21 cellular contexts compared by ENCODE assay signal in the genomic region with DNA sequence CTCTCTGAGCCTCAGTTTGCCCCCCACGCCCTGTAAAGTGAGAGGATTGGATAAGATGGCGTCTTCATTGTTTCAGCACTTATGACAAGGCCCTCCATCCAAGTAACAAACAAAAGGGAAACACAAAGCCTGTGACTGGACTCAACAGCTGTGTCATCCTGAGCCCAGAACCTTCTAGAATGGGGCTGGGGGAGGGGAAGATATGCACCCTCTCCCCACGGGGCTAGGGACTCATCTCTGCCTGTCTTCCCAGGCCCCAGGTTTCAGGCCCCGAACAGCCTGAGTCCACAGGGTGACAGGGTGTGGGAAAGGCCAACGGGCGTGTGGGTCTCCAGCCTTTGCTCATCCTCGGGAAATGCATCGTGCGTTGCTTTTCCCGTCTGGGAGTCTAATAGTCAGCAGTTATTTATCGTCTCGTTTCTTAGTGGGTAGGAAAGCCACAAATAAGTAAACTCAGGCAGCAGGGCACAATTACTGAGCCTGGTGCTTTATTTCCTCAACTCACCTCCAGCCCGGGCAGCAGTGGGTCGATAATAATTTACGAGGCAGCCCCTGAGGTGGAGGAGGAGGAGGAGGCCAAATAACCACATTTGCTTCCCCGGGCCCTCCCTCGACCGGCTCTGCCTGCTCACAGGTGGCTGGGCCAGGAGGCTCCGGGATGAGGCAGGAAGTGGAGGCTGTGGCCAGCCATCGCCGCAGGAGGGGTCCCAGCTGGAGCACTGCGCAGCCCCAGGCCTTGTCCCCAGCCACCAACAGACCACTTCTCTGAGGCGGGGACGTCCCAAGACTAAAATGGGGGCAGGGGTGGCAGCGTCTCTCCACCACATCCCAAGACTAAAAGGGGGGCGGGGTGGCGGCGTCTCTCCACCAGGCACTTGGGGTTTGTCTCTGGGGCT. TPM values are rescaled to one million over a fixed set of nuclear protein-coding genes. Genes with fewer than 3 reads are reported as not detected.
DNase-seq lines count a peak whose midpoint lies in the region; ATAC-seq and TF ChIP-seq lines count a peak whose summit lies in the region.
"Had no signal": no experiment of that assay in that cellular context is flagged by ENCODE, and none has a peak within 500 bp of the region (broad histone marks: within the 10 kb centered on the region; RNA-seq: fewer than 3 reads in every experiment).

No MANE protein-coding gene starts in this region.

- peaks cover 50% of the 10 kb centered on the region for H3K4me1 Mint-ChIP-seq in dendritic cell treated with granulocyte-macrophage colony-stimulating factor and Interleukin-4, amounts not matched to agents 40 ng/mL and 50 ng/mL, for 4 days (ENCODE audit: low read depth)
- H3K4me1 Mint-ChIP-seq in stimulated activated effector memory CD8-positive, alpha-beta T cell treated with anti-CD3 and anti-CD28 coated beads, Interleukin-12 subunit alpha, Interleukin-12 subunit beta, amount 100 ng/mL, for 72 hours: peaks cover 12% of the 10 kb centered on the region
- H3K4me1 Mint-ChIP-seq in glutamatergic neuron (ENCODE audit: low read depth, unreplicated experiment): peaks cover 26% of the 10 kb centered on the region
- H3K4me1 Mint-ChIP-seq: B cell had no signal

- POLR2A ChIA-PET in HEK293T (lab: Yijun Ruan, JAX): no interaction called here

- TF ChIP-seq CTCF in glutamatergic neuron (IDR thresholded peaks at IDR 0.05; ENCODE audit: partially characterized antibody, unreplicated experiment): no peak

- peaks cover 5% of the 10 kb centered on the region for H3K27me3 ChIP-seq in NT2/D1 (ENCODE audit: insufficient read depth, insufficient read length)
- H3K27me3 ChIP-seq: gastroesophageal sphincter, SJCRH30, tibial artery had no signal

- H3K9ac ChIP-seq in NT2/D1 (ENCODE audit: insufficient read length, low read depth): peak overlapping the region; percentile 46

- H3K9me3 ChIP-seq in NT2/D1 (ENCODE audit: insufficient read depth, low read length): no peaks in the 10 kb centered on the region
- H3K9me3 ChIP-seq: gastroesophageal sphincter, left ventricle myocardium inferior, SJCRH30, tibial artery had no signal

- CTCF ChIA-PET in HEK293T (lab: Yijun Ruan, JAX): no interaction called here

- no peaks in the 10 kb centered on the region for H3K9me3 Mint-ChIP-seq in dendritic cell treated with granulocyte-macrophage colony-stimulating factor and Interleukin-4, amounts not matched to agents 40 ng/mL and 50 ng/mL, for 4 days
- H3K9me3 Mint-ChIP-seq in stimulated activated effector memory CD8-positive, alpha-beta T cell treated with anti-CD3 and anti-CD28 coated beads, Interleukin-12 subunit alpha, Interleukin-12 subunit beta, amount 100 ng/mL, for 72 hours: no peaks in the 10 kb centered on the region
- H3K9me3 Mint-ChIP-seq in glutamatergic neuron (ENCODE audit: unreplicated experiment): peaks cover 2% of the 10 kb centered on the region

- H3K4me3 ChIP-seq in NT2/D1 (ENCODE audit: insufficient read length, low read depth): no peak overlapping the region
- H3K4me3 ChIP-seq: coronary artery, gastroesophageal sphincter, left ventricle myocardium inferior, SJCRH30, skin epidermis, tibial artery had no signal

- H3K4me1 ChIP-seq in NT2/D1 (ENCODE audit: insufficient read depth, insufficient read length): peaks cover 46% of the 10 kb centered on the region

- DNase-seq in HK-2 (ENCODE audit: unreplicated experiment) (peak; percentile 79), NT2/D1 (ENCODE audit: low read depth, low spot score) (no peak), HEK293T (ENCODE audit: extremely low spot score) (no peak), glutamatergic neuron (no peak), NCI-H345 (lab: John Stamatoyannopoulos, UW) (no peak)
- no peak for DNase-seq in stimulated activated effector memory CD8-positive, alpha-beta T cell treated with anti-CD3 and anti-CD28 coated beads, Interleukin-12 subunit alpha, Interleukin-12 subunit beta, amount 100 ng/mL, for 72 hours (ENCODE audit: low spot score in 2 of 2)
- DNase-seq: left ventricle myocardium inferior; NCI-H187; NCI-H524; SJCRH30; stimulated activated CD4-positive, alpha-beta T cell treated with anti-CD3 and anti-CD28 coated beads, Interleukin-4, amount 100 ng/mL, for 4 hours; stimulated activated CD8-positive, alpha-beta memory T cell treated with anti-CD3 and anti-CD28 coated beads, Interleukin-4, amount 100 ng/mL, for 48 hours; T-helper 9 cell; tibial artery had no signal

- intact Hi-C loops in dendritic cell treated with granulocyte-macrophage colony-stimulating factor and Interleukin-4, amounts not matched to agents 40 ng/mL and 50 ng/mL, for 4 days (cut with micrococcal nuclease): no loop called here

- ATAC-seq in stimulated activated effector memory CD8-positive, alpha-beta T cell treated with anti-CD3 and anti-CD28 coated beads, Interleukin-12 subunit alpha, Interleukin-12 subunit beta, amount 100 ng/mL, for 72 hours: no peak
- ATAC-seq in HG02588 (IDR thresholded peaks at IDR 0.05; ENCODE audit: unreplicated experiment): no peak
- ATAC-seq: gastroesophageal sphincter had no signal

- H3K27me3 Mint-ChIP-seq in dendritic cell treated with granulocyte-macrophage colony-stimulating factor and Interleukin-4, amounts not matched to agents 40 ng/mL and 50 ng/mL, for 4 days: peaks cover 6% of the 10 kb centered on the region
- peaks cover under 1% of the 10 kb centered on the region for H3K27me3 Mint-ChIP-seq in glutamatergic neuron (ENCODE audit: unreplicated experiment)
- H3K27me3 Mint-ChIP-seq: activated CD4-positive, alpha-beta T cell treated with anti-CD3 and anti-CD28 coated beads for 36 hours had no signal

- H3K4me3 Mint-ChIP-seq in dendritic cell treated with granulocyte-macrophage colony-stimulating factor and Interleukin-4, amounts not matched to agents 40 ng/mL and 50 ng/mL, for 4 days: no peak overlapping the region
- H3K4me3 Mint-ChIP-seq in stimulated activated effector memory CD8-positive, alpha-beta T cell treated with anti-CD3 and anti-CD28 coated beads, Interleukin-12 subunit alpha, Interleukin-12 subunit beta, amount 100 ng/mL, for 72 hours: no peak overlapping the region
- H3K4me3 Mint-ChIP-seq in glutamatergic neuron (ENCODE audit: unreplicated experiment): no peak overlapping the region
- H3K4me3 Mint-ChIP-seq: B cell had no signal

- H3K36me3 Mint-ChIP-seq in dendritic cell treated with granulocyte-macrophage colony-stimulating factor and Interleukin-4, amounts not matched to agents 40 ng/mL and 50 ng/mL, for 4 days (ENCODE audit: low read depth): no peaks in the 10 kb centered on the region
- H3K36me3 Mint-ChIP-seq in stimulated activated effector memory CD8-positive, alpha-beta T cell treated with anti-CD3 and anti-CD28 coated beads, Interleukin-12 subunit alpha, Interleukin-12 subunit beta, amount 100 ng/mL, for 72 hours: no peaks in the 10 kb centered on the region
- no peaks in the 10 kb centered on the region for H3K36me3 Mint-ChIP-seq in glutamatergic neuron (ENCODE audit: unreplicated experiment)

- no peaks in the 10 kb centered on the region for H3K36me3 ChIP-seq in NT2/D1 (ENCODE audit: insufficient read depth, insufficient read length, low read length)
- H3K36me3 ChIP-seq: gastroesophageal sphincter, left ventricle myocardium inferior, SJCRH30, tibial artery had no signal

- peak overlapping the region; percentile 4 for H3K27ac Mint-ChIP-seq in dendritic cell treated with granulocyte-macrophage colony-stimulating factor and Interleukin-4, amounts not matched to agents 40 ng/mL and 50 ng/mL, for 4 days
- H3K27ac Mint-ChIP-seq in stimulated activated effector memory CD8-positive, alpha-beta T cell treated with anti-CD3 and anti-CD28 coated beads, Interleukin-12 subunit alpha, Interleukin-12 subunit beta, amount 100 ng/mL, for 72 hours: peak overlapping the region; percentile 29
- no peak overlapping the region for H3K27ac Mint-ChIP-seq in glutamatergic neuron (ENCODE audit: unreplicated experiment)
- H3K27ac Mint-ChIP-seq: B cell had no signal

TF ChIP-seq in HEK293T, 16 proteins besides CTCF, POLR2A, EP300 and RAD21:
- TF ChIP-seq SUZ12 (IDR thresholded peaks at IDR 0.05) (no peak), SP1 (IDR thresholded peaks at IDR 0.05) (no peak), L3MBTL2 (conservative IDR thresholded peaks at IDR 0.05) (no peak), NFRKB (IDR thresholded peaks at IDR 0.05) (no peak)

RNA-seq across cellular contexts. Expression of gene FLRT1, which starts 54.4 kb away (rescaled TPM):
- total RNA-seq in glutamatergic neuron (ENCODE audit: unreplicated experiment): 3.7 TPM
- total RNA-seq: B cell had no signal
